In genomic region chr3:159829056-159829995, GRCh38 we compare ENCODE assay signal across 8 cellular contexts. TPM values are rescaled to one million over a fixed set of nuclear protein-coding genes. Genes with fewer than 3 reads are reported as not detected.
DNase-seq lines count a peak whose midpoint lies in the region; ATAC-seq and TF ChIP-seq lines count a peak whose summit lies in the region.

No MANE protein-coding gene starts in this region.

- H2BK5ac ChIP-seq in mesendoderm (ENCODE audit: low read length), result no peak overlapping the region

- H3K9me2 ChIP-seq in HCT116 (ENCODE audit: insufficient read depth), result no peaks in the 10 kb centered on the region

- 41 to 65% methylated on average over 10 of the region's 10 CpGs for whole genome bisulfite sequencing in sigmoid colon, 2 donors
- no CpG with 5 or more reads among the region's 10 CpGs for WGBS in mesendoderm (ENCODE audit: extremely low coverage, insufficient coverage, low lambda C conversion rate)

- no peak overlapping the region for H3K23ac ChIP-seq in mesendoderm (ENCODE audit: low read length)

- peak in 1 of 4 donors; percentile 56 for TF ChIP-seq EP300 in sigmoid colon (IDR thresholded peaks at IDR 0.05)

- H3K9me3 ChIP-seq in HCT116 (ENCODE audit: control insufficient read depth in 1 of 2, insufficient read depth in 1 of 2, low read depth in 1 of 2, low read length in 2 of 2) (no peaks in the 10 kb centered on the region), sigmoid colon (no peaks in the 10 kb centered on the region), T-helper 17 cell (ENCODE audit: control insufficient read depth, low read length, poor library complexity, severe bottlenecking) (no peaks in the 10 kb centered on the region)

- TSS peak; percentile 64 for BruUV-seq in HCT116 (replicated peaks; lab: Mats Ljungman, UMichigan)

- H2AK5ac ChIP-seq in mesendoderm (ENCODE audit: low read length), result no peak overlapping the region

- H2BK15ac ChIP-seq in mesendoderm (replicated peaks; ENCODE audit: low read depth), result no peak overlapping the region

- H3K27me3 ChIP-seq in HCT116 (ENCODE audit: insufficient read depth, low read length) (no peaks in the 10 kb centered on the region), sigmoid colon (no peaks in the 10 kb centered on the region), mesendoderm (ENCODE audit: insufficient read depth, low read length, poor library complexity) (no peaks in the 10 kb centered on the region)

- no peak overlapping the region for H2AFZ ChIP-seq in HCT116 (ENCODE audit: low read depth, low read length, poor library complexity, severe bottlenecking)

- intact Hi-C loops in HCT116 (cut with micrococcal nuclease), result loop anchor here (5.0 kb wide), 2 partner anchors 43 to 583 kb away; no protein-coding TSS in a partner anchor
- intact Hi-C loops in sigmoid colon (cut with DNase I), result loop anchor here (2.0 to 5.0 kb wide), 2 partner anchors 53 to 158 kb away; partner anchors contain the start of gene IL12A

- no peak overlapping the region for H2BK120ac ChIP-seq in mesendoderm (ENCODE audit: low read depth, low read length)

- TF ChIP-seq RAD21 in HCT116 (IDR thresholded peaks at IDR 0.05; ENCODE audit: low read depth), result no peak

- H3K4me3 ChIP-seq in HCT116 (replicated peaks in 1 of 2; ENCODE audit: low read depth in 1 of 2, low read length in 2 of 2) (no peak overlapping the region; a peak in 1 of 4 replicates), epithelial cell of proximal tubule (ENCODE audit: low read depth, low read length) (no peak overlapping the region), sigmoid colon (no peak overlapping the region), mesendoderm (ENCODE audit: low read length) (no peak overlapping the region)

- no peak overlapping the region for H3K27ac Mint-ChIP-seq in T-helper 17 cell

- no peak overlapping the region for H4K8ac ChIP-seq in mesendoderm (ENCODE audit: low read depth, low read length)

- no peaks in the 10 kb centered on the region for H3K36me3 Mint-ChIP-seq in T-helper 17 cell (ENCODE audit: low read depth)

- H4K5ac ChIP-seq in mesendoderm (ENCODE audit: low read length), result no peak overlapping the region

- POLR2A ChIA-PET in HCT116 (lab: Charles Lee), result interaction anchor here (1.4 kb wide), 1 partner anchor 177 kb away, joined by 3 read pairs; no protein-coding TSS in a partner anchor

- H3K9ac ChIP-seq in HCT116 (ENCODE audit: low read length), result no peak overlapping the region
- H3K9ac ChIP-seq in mesendoderm (ENCODE audit: low read length), result no peak overlapping the region

- ATAC-seq in HCT116 (peak; percentile 65), HG03439 (IDR thresholded peaks at IDR 0.05; ENCODE audit: unreplicated experiment) (no peak), T-helper 17 cell (no peak), GM21528 (IDR thresholded peaks at IDR 0.05; ENCODE audit: low FRiP score, unreplicated experiment) (no peak)

- H3K36me3 ChIP-seq in HCT116 (ENCODE audit: control insufficient read depth in 1 of 2, insufficient read depth in 2 of 2, low read length in 2 of 2), result no peaks in the 10 kb centered on the region
- no peaks in the 10 kb centered on the region for H3K36me3 ChIP-seq in sigmoid colon
- no peaks in the 10 kb centered on the region for H3K36me3 ChIP-seq in mesendoderm (ENCODE audit: control insufficient read depth, insufficient read depth, low read length)

- TF ChIP-seq POLR2A in HCT116 (IDR thresholded peaks at IDR 0.05; ENCODE audit: borderline replicate concordance, extremely low read depth, insufficient read depth, insufficient read length) (no peak), sigmoid colon (IDR thresholded peaks at IDR 0.05) (no peak)

- peaks cover 24 to 31% of the 10 kb centered on the region in 2 experiments for H3K4me1 ChIP-seq in HCT116 (ENCODE audit: control insufficient read depth in 1 of 2, insufficient read depth in 2 of 2, low read length in 2 of 2)
- H3K4me1 ChIP-seq in sigmoid colon, result peaks cover 0 to 63% (median 41%) of the 10 kb centered on the region in 4 donors
- H3K4me1 ChIP-seq in mesendoderm (ENCODE audit: control insufficient read depth, low read depth, low read length), result no peaks in the 10 kb centered on the region

- H3K18ac ChIP-seq in mesendoderm (ENCODE audit: low read length), result no peak overlapping the region

- H3K27ac ChIP-seq in HCT116 (ENCODE audit: low read depth, low read length) (peak overlapping the region; percentile 21; the same call in 1 of the 2 replicates), sigmoid colon (peak overlapping the region; percentile 34 to 70 (median 60)), mesendoderm (ENCODE audit: low read depth, low read length) (no peak overlapping the region)

- RAD21 ChIA-PET in HCT116 (lab: Charles Lee; ENCODE audit: low non-redundant PET in 1 of 2, low total read pairs in 2 of 2, uncharacterized antibody in 2 of 2, unreplicated experiment in 2 of 2), result interaction anchor here (1.3 to 1.5 kb wide), 2 partner anchors 53 to 55 kb away, joined by 4 read pairs; no protein-coding TSS in a partner anchor

- H3K79me1 ChIP-seq in mesendoderm (ENCODE audit: low read length), result no peaks in the 10 kb centered on the region

- peaks cover 6% of the 10 kb centered on the region for H3K27me3 Mint-ChIP-seq in T-helper 17 cell

- H3K4me1 Mint-ChIP-seq in T-helper 17 cell, result peaks cover 2% of the 10 kb centered on the region

- no peak overlapping the region for H3K4me3 Mint-ChIP-seq in T-helper 17 cell

- CTCF ChIA-PET in HCT116 (lab: Charles Lee), result interaction anchor here (0.6 to 4.1 kb wide), 17 partner anchors 7 to 565 kb away, joined by 3 to 30 read pairs (median 4); partner anchors contain the start of gene IL12A

- no peak overlapping the region for H3K4ac ChIP-seq in mesendoderm (ENCODE audit: low read depth, low read length)

- no peaks in the 10 kb centered on the region for H4K20me1 ChIP-seq in HCT116 (ENCODE audit: insufficient read depth)

- TF ChIP-seq CTCF in HCT116 (IDR thresholded peaks at IDR 0.05 in 2 of 3, conservative IDR thresholded peaks at IDR 0.05 in 1 of 3; ENCODE audit: borderline replicate concordance in 1 of 3, insufficient read depth in 1 of 3, low read depth in 2 of 3, low read length in 2 of 3) (no peak), epithelial cell of proximal tubule (conservative IDR thresholded peaks at IDR 0.05; ENCODE audit: low read depth, low read length) (no peak), sigmoid colon (IDR thresholded peaks at IDR 0.05) (no peak)

- DNase-seq in HCT116 (ENCODE audit: low read depth, low spot score), result peak; percentile 65
- DNase-seq in NCI-H526 treated with DMSO at 0.1 percent for 48 hours (lab: John Stamatoyannopoulos, UW), result peak; percentile 75
- DNase-seq in epithelial cell of proximal tubule (ENCODE audit: low read depth), result peak; percentile 82
- peak; percentile 91 for DNase-seq in sigmoid colon
- no peak for DNase-seq in mesendoderm
- DNase-seq in T-helper 17 cell, result no peak

- peak overlapping the region; percentile 54 for H3K4me2 ChIP-seq in HCT116 (ENCODE audit: low read length)
- H3K4me2 ChIP-seq in mesendoderm (ENCODE audit: low read length), result no peak overlapping the region

- no peaks in the 10 kb centered on the region for H3K79me2 ChIP-seq in HCT116 (ENCODE audit: insufficient read depth, low read length)
- H3K79me2 ChIP-seq in mesendoderm (ENCODE audit: control insufficient read depth, insufficient read depth, low read length), result no peaks in the 10 kb centered on the region

- no peak overlapping the region for H3K56ac ChIP-seq in mesendoderm (ENCODE audit: low read length)

TF ChIP-seq in HCT116, 20 proteins besides CTCF, POLR2A, EP300 and RAD21 (continues in another document):
- TF ChIP-seq MAX (IDR thresholded peaks at IDR 0.05), result peak; percentile 59
- 0 out of 2 replicates have a peak, but pooled peaks have one; percentile 27 for TF ChIP-seq FOSL1 (IDR thresholded peaks at IDR 0.05; ENCODE audit: low read depth)
- no peak for TF ChIP-seq EGR1 (IDR thresholded peaks at IDR 0.05; ENCODE audit: low read depth)
- no peak for TF ChIP-seq EZH2 (IDR thresholded peaks at IDR 0.05)
- peak; percentile 61 for TF ChIP-seq POLR2AphosphoS5 (IDR thresholded peaks at IDR 0.05; ENCODE audit: low read depth, low read length)
- TF ChIP-seq ZBTB33 (IDR thresholded peaks at IDR 0.05; ENCODE audit: extremely low read depth, insufficient replicate concordance, low read length), result peak; percentile 33
- peak; percentile 71 for TF ChIP-seq SP1 (IDR thresholded peaks at IDR 0.05; ENCODE audit: low read depth)
- TF ChIP-seq, protein P1, sequence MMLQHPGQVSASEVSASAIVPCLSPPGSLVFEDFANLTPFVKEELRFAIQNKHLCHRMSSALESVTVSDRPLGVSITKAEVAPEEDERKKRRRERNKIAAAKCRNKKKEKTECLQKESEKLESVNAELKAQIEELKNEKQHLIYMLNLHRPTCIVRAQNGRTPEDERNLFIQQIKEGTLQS (IDR thresholded peaks at IDR 0.05), result no peak
- peak; percentile 61; the same call in 1 of the 2 replicates for TF ChIP-seq CBX3 (IDR thresholded peaks at IDR 0.05; ENCODE audit: low read depth)
- TF ChIP-seq JUND (IDR thresholded peaks at IDR 0.05), result 0 out of 2 replicates have a peak, but pooled peaks have one; percentile 36
- TF ChIP-seq EZH2phosphoT487 (IDR thresholded peaks at IDR 0.05; ENCODE audit: borderline replicate concordance), result no peak
- no peak for TF ChIP-seq ELF1 (IDR thresholded peaks at IDR 0.05; ENCODE audit: borderline replicate concordance, low read depth)
- TF ChIP-seq SIN3A (IDR thresholded peaks at IDR 0.05; ENCODE audit: low read depth), result no peak

RNA-seq across cellular contexts. Expression of gene SCHIP1, which starts 10.3 kb away (rescaled TPM):
- total RNA-seq in HCT116 (2021; ENCODE audit: unreplicated experiment) (0.34 TPM), epithelial cell of proximal tubule (3.0 and 8.7 TPM in 2 replicates), sigmoid colon (10 to 100 TPM; 19.9 to 44.1 (median 31.3) TPM), T-helper 17 cell (not detected)
- 0.52 and 1.2 TPM in 2 replicates for polyA plus RNA-seq in HCT116 (2012)
- 1 to 10 TPM in 2 of 3 donors, not detected in 1; 1.8 to 4.1 TPM for polyA plus RNA-seq in sigmoid colon
- polyA plus RNA-seq in mesendoderm (2013, experiment 1 of 2), result 6.3 TPM
- 7.4 TPM for polyA plus RNA-seq in mesendoderm (2013, experiment 2 of 2)

Comparison
In these comparisons a context has a peak if more than half of its experiments do, and no peak if none do; other contexts are left out.
1. DNase-seq: peak in HCT116 (single experiment), NCI-H526 treated with DMSO at 0.1 percent for 48 hours (single experiment), epithelial cell of proximal tubule (single experiment) and sigmoid colon (single experiment); none in mesendoderm (single experiment) and T-helper 17 cell (0 of 3).